18 cellular contexts compared by ENCODE assay signal in the genomic region with DNA sequence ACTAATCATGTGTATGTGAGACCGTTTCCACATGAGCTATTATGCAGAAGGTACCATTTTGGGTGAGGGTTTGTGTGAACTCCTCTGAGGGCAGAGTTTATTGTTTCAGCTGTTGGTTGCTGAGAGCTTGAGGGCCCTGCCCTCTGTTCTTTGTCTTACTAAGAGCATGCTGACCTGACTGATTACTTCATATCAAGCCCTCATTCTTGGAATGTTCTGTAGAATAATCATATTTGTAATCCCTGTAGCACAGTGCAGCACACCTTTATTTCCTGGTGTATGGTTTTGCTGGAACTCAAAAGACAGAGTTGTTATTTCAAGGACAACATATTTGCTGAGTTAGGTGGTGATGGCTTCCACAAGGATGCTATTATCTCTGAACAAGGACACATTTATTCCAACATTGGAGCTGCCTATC.
DNase-seq lines count a peak whose midpoint lies in the region; ATAC-seq and TF ChIP-seq lines count a peak whose summit lies in the region.
"Had no signal": no experiment of that assay in that cellular context is flagged by ENCODE, and none has a peak within 500 bp of the region (broad histone marks: within the 10 kb centered on the region; RNA-seq: fewer than 3 reads in every experiment).

No MANE protein-coding gene starts in this region.

- H3K4me3 Mint-ChIP-seq in HFFc6 = no peak overlapping the region
- H3K4me3 Mint-ChIP-seq: T-helper 17 cell had no signal

- H3K36me3 ChIP-seq in adipocyte (ENCODE audit: control insufficient read depth, insufficient read depth, low read length, severe bottlenecking) (no peaks in the 10 kb centered on the region), left lung (no peaks in the 10 kb centered on the region)
- H3K36me3 ChIP-seq: HAP-1, Peyer's patch had no signal

- no peak overlapping the region for H3K9ac ChIP-seq in adipocyte (ENCODE audit: low read length)

- no peak overlapping the region for H3K27ac Mint-ChIP-seq in HFFc6
- H3K27ac Mint-ChIP-seq: T-helper 17 cell had no signal

- DNase-seq in DMS53 (lab: John Stamatoyannopoulos, UW) (peak; percentile 65), adipocyte (ENCODE audit: low read depth) (peak; percentile 21), left lung (no peak), HFFc6 (no peak), A172 (ENCODE audit: low spot score) (no peak), HuH-7.5 (ENCODE audit: low spot score) (no peak)
- DNase-seq in NK-92 treated with Interleukin-12 subunit alpha and Interleukin-12 subunit beta, amount 100 ng/mL, for 24 hours (lab: John Stamatoyannopoulos, UW) = no peak
- DNase-seq: activated T-cell treated with anti-CD3 and anti-CD28 coated beads, Interleukin-2, amount 50 U/mL, for 1 hour; AML-193; amygdala; DND-41; effector CD4-positive, alpha-beta T cell; NCI-H345; Peyer's patch; T-helper 17 cell had no signal

- peaks cover 2% of the 10 kb centered on the region; the same call in 1 of the 2 replicates for H3K27me3 Mint-ChIP-seq in HFFc6 (ENCODE audit: insufficient read depth)

- H3K4me1 Mint-ChIP-seq in HFFc6 (ENCODE audit: low read depth) = no peaks in the 10 kb centered on the region
- H3K4me1 Mint-ChIP-seq: T-helper 17 cell had no signal

- no peak overlapping the region for H3K27ac ChIP-seq in left lung
- H3K27ac ChIP-seq: gastroesophageal sphincter, Peyer's patch had no signal

- H3K4me1 ChIP-seq in adipocyte (ENCODE audit: control insufficient read depth, insufficient read depth, low read length) = no peaks in the 10 kb centered on the region
- H3K4me1 ChIP-seq in left lung = no peaks in the 10 kb centered on the region
- H3K4me1 ChIP-seq: gastroesophageal sphincter, HAP-1, Peyer's patch had no signal

- intact Hi-C loops in left lung (cut with DNase I) = no loop called here

- H3K36me3 Mint-ChIP-seq in HFFc6 (ENCODE audit: low read depth) = no peaks in the 10 kb centered on the region

- peak; percentile 47 for ATAC-seq in HG02798 (IDR thresholded peaks at IDR 0.05; ENCODE audit: poor library complexity, unreplicated experiment)
- ATAC-seq in left lung = peak; percentile 32
- ATAC-seq: gastroesophageal sphincter, T-helper 17 cell had no signal

- TF ChIP-seq CTCF in left lung (IDR thresholded peaks at IDR 0.05) (no peak), HFFc6 (IDR thresholded peaks at IDR 0.05) (no peak)

- H3K4me3 ChIP-seq in adipocyte (ENCODE audit: low read length) (no peak overlapping the region), left lung (no peak overlapping the region)
- H3K4me3 ChIP-seq: gastroesophageal sphincter, HAP-1, Peyer's patch had no signal

- H3K9me3 ChIP-seq in adipocyte (ENCODE audit: control insufficient read depth, low read length) (peaks cover 7% of the 10 kb centered on the region), left lung (no peaks in the 10 kb centered on the region)
- H3K9me3 ChIP-seq: gastroesophageal sphincter, HAP-1, Peyer's patch had no signal

- peaks cover 22% of the 10 kb centered on the region for H3K9me3 Mint-ChIP-seq in HFFc6

- H3K27me3 ChIP-seq in adipocyte (replicated peaks; ENCODE audit: control insufficient read depth, insufficient read depth, low read length) (no peaks in the 10 kb centered on the region), left lung (no peaks in the 10 kb centered on the region)
- H3K27me3 ChIP-seq: gastroesophageal sphincter, Peyer's patch had no signal

Comparison
In these comparisons a context has a peak if more than half of its experiments do, and no peak if none do; other contexts are left out.
1. DNase-seq: peak in DMS53 (single experiment) and adipocyte (single experiment); none in left lung (0 of 2), HFFc6 (single experiment), NK-92 treated with Interleukin-12 subunit alpha and Interleukin-12 subunit beta, amount 100 ng/mL, for 24 hours (single experiment), A172 (single experiment) and HuH-7.5 (single experiment).